In the genomic region with DNA sequence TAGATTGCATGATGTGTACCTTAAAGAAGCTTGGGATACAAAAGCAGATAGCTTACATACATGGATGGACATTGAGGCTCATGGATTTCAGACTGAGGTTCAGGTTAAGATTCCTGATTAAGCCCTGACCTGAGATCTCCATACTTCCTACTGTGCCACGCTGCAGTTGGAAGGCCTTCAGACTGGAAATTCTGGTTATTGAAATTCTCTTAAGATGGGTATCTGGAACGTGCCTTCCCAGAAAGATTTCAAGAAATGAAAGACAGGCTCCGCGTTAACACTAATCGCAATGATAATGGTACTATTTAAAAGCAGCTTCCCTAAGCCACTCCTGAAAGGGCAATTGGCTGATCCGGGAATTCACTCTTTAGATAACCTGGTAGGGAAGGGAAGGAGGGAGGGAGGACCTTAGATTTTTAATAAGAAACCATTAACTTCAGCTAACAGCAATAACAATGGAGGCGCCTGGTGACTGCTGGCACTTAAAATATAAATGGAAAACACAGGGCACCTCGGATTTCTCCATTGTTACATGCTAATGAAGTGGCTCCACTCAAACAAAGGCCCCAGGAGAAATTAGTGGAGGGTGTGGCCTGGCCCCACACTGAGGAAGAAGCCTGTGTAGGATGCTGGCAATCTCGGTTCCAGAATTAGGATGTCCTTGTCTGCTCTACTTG, we compare ENCODE assay signal across 22 cellular contexts. TPM values are rescaled to one million over a fixed set of nuclear protein-coding genes. Genes with fewer than 3 reads are reported as not detected.
A peak's percentile ranks its signal among the peaks of the same experiment; 100 is the strongest.
DNase-seq lines count a peak whose midpoint lies in the region; ATAC-seq, FAIRE-seq and TF ChIP-seq lines count a peak whose summit lies in the region.
"Had no signal": no experiment of that assay in that cellular context is flagged by ENCODE, and none has a peak within 500 bp of the region (broad histone marks: within the 10 kb centered on the region; RNA-seq: fewer than 3 reads in every experiment).

No MANE protein-coding gene starts in this region.

- no peak overlapping the region for H3K27ac Mint-ChIP-seq in activated CD4-positive, alpha-beta T cell treated with anti-CD3 and anti-CD28 coated beads, Interleukin-2, amount 10 ng/mL, durations not matched to agents 24 days and 14 days
- H3K27ac Mint-ChIP-seq: nephron progenitor cell had no signal

- H3K4me1 ChIP-seq in HepG2 (ENCODE audit: insufficient read depth, low read length) (peaks cover 21% of the 10 kb centered on the region), right lobe of liver (no peaks in the 10 kb centered on the region), iPS-18a (ENCODE audit: control insufficient read depth, low read depth, low read length) (peaks cover 33% of the 10 kb centered on the region)
- H3K4me1 ChIP-seq: A549, breast epithelium, vagina had no signal

- H3K9me3 ChIP-seq in HepG2 (ENCODE audit: low read length): no peaks in the 10 kb centered on the region
- no peaks in the 10 kb centered on the region for H3K9me3 ChIP-seq in right lobe of liver
- no peaks in the 10 kb centered on the region for H3K9me3 ChIP-seq in iPS-18a (ENCODE audit: control insufficient read depth, low read depth, low read length)
- H3K9me3 ChIP-seq: A549, breast epithelium, vagina had no signal

- in situ Hi-C loops in HepG2 (cut with HindIII; ENCODE audit: extremely low pct_ligation_motif_present, low pct_unique_long_range_greater_than_20kb): no loop called here

- CTCF ChIA-PET in HepG2 (lab: Yijun Ruan, JAX; ENCODE audit: low intra/inter-chr PET ratio, low total read pairs): no interaction called here

- no peak for DNase-seq in HepG2 (ENCODE audit: low spot score)
- no peak for DNase-seq in right lobe of liver
- peak; percentile 45 for DNase-seq in NCI-H748 treated with DMSO at 0.1 percent for 48 hours (lab: John Stamatoyannopoulos, UW)
- no peak for DNase-seq in NCI-H2196 treated with DMSO at 0.1 percent for 48 hours (lab: John Stamatoyannopoulos, UW; ENCODE audit: unreplicated experiment)
- no peak for DNase-seq in activated effector memory CD4-positive, alpha-beta T cell treated with anti-CD3 and anti-CD28 coated beads, Interleukin-2, amount 50 U/mL, for 16 hours
- DNase-seq in activated CD4-positive, alpha-beta T cell treated with anti-CD3 and anti-CD28 coated beads, Interleukin-2, amount 10 ng/mL, durations not matched to agents 24 days and 14 days: no peak
- DNase-seq: activated CD4-positive, alpha-beta T cell treated with anti-CD3 and anti-CD28 coated beads, Interleukin-2, amount 50 U/mL, for 1 hour; activated gamma-delta T cell; C1 segment of cervical spinal cord; cortex of kidney; KG1; NCI-H1048; nephron progenitor cell had no signal

- peak; percentile 36 for FAIRE-seq in HepG2 (lab: Jason Lieb, UNC)
- FAIRE-seq: A549, GM12892 had no signal

- no peak overlapping the region for H3K27ac ChIP-seq in HepG2 (ENCODE audit: extremely low read length, insufficient read depth, low read length)
- no peak overlapping the region for H3K27ac ChIP-seq in right lobe of liver
- H3K27ac ChIP-seq in iPS-18a (ENCODE audit: low read length): peak overlapping the region; percentile 87
- H3K27ac ChIP-seq: A549, breast epithelium, vagina had no signal

- WGBS in HepG2 (ENCODE audit: low lambda C conversion rate): 90% methylated on average over 9 of the region's 9 CpGs
- 74% methylated on average over 8 of the region's 9 CpGs for WGBS in right lobe of liver (ENCODE audit: insufficient coverage, low coverage, low lambda C conversion rate, missing lambda C conversion rate)

- H4K20me1 ChIP-seq in HepG2 (ENCODE audit: insufficient read depth, low read length): no peaks in the 10 kb centered on the region

- POLR2A ChIA-PET in HepG2 (lab: Yijun Ruan, JAX): no interaction called here

- no peak for TF ChIP-seq EP300 in HepG2 (IDR thresholded peaks at IDR 0.05; ENCODE audit: low read depth in 2 of 2, low read length in 2 of 2)
- TF ChIP-seq EP300 in HepG2 (CRISPR knock-in tag; IDR thresholded peaks at IDR 0.05; ENCODE audit: borderline replicate concordance): no peak

- no peak for TF ChIP-seq CTCF in HepG2 (CRISPR knock-in tag; IDR thresholded peaks at IDR 0.05)
- no peak for TF ChIP-seq CTCF in right lobe of liver (IDR thresholded peaks at IDR 0.05)

- ATAC-seq in HepG2 (no peak), right lobe of liver (no peak), HG02884 (IDR thresholded peaks at IDR 0.05; ENCODE audit: unreplicated experiment) (no peak)
- ATAC-seq: A549, HCT116, Right ventricle myocardium inferior had no signal

- no peak for TF ChIP-seq POLR2A in HepG2 (IDR thresholded peaks at IDR 0.05; ENCODE audit: insufficient read depth in 1 of 2, low read depth in 2 of 2, low read length in 2 of 2)
- TF ChIP-seq POLR2A in right lobe of liver (IDR thresholded peaks at IDR 0.05): no peak

- intact Hi-C loops in HepG2 (cut with micrococcal nuclease; ENCODE audit: unreplicated experiment): no loop called here
- intact Hi-C loops in right lobe of liver (cut with DNase I): no loop called here
- intact Hi-C loops in activated CD4-positive, alpha-beta T cell treated with anti-CD3 and anti-CD28 coated beads, Interleukin-2, amount 10 ng/mL, durations not matched to agents 24 days and 14 days (cut with micrococcal nuclease): no loop called here

- H3K27me3 ChIP-seq in HepG2 (ENCODE audit: control insufficient read depth in 1 of 2, insufficient read depth in 2 of 2, low read length in 2 of 2) (no peaks in the 10 kb centered on the region), right lobe of liver (no peaks in the 10 kb centered on the region), iPS-18a (ENCODE audit: control insufficient read depth, insufficient read depth, low read length) (no peaks in the 10 kb centered on the region)
- H3K27me3 ChIP-seq: breast epithelium, vagina had no signal

- H3K4me3 ChIP-seq in HepG2 (replicated peaks in 1 of 3; ENCODE audit: insufficient read depth in 1 of 3, low read depth in 2 of 3, low read length in 3 of 3): no peak overlapping the region
- no peak overlapping the region for H3K4me3 ChIP-seq in right lobe of liver
- H3K4me3 ChIP-seq in iPS-18a (ENCODE audit: low read length): peak overlapping the region; percentile 41
- H3K4me3 ChIP-seq: A549, breast epithelium, vagina had no signal

- no peak for TF ChIP-seq RAD21 in HepG2 (CRISPR knock-in tag; IDR thresholded peaks at IDR 0.05)

- no TSS peak for BruUV-seq in HepG2 (replicated peaks; lab: Mats Ljungman, UMichigan)

- no peaks in the 10 kb centered on the region for H3K36me3 ChIP-seq in HepG2 (replicated peaks in 1 of 2; ENCODE audit: control insufficient read depth in 1 of 2, insufficient read depth in 2 of 2, low read length in 2 of 2)
- no peaks in the 10 kb centered on the region for H3K36me3 ChIP-seq in right lobe of liver
- H3K36me3 ChIP-seq in iPS-18a (ENCODE audit: control insufficient read depth, low read depth, low read length): no peaks in the 10 kb centered on the region
- H3K36me3 ChIP-seq: breast epithelium, vagina had no signal

- H3K9me3 Mint-ChIP-seq in activated CD4-positive, alpha-beta T cell treated with anti-CD3 and anti-CD28 coated beads, Interleukin-2, amount 10 ng/mL, durations not matched to agents 24 days and 14 days: no peaks in the 10 kb centered on the region
- H3K9me3 Mint-ChIP-seq: nephron progenitor cell had no signal

- H3K9ac ChIP-seq in HepG2 (ENCODE audit: insufficient read depth, low read depth, low read length) (no peak overlapping the region), iPS-18a (ENCODE audit: low read length) (peak overlapping the region; percentile 44)

- H3K4me2 ChIP-seq in HepG2 (ENCODE audit: low read depth, low read length): no peak overlapping the region
- H3K4me2 ChIP-seq: A549 had no signal

- peaks cover 2% of the 10 kb centered on the region for H3K4me1 Mint-ChIP-seq in activated CD4-positive, alpha-beta T cell treated with anti-CD3 and anti-CD28 coated beads, Interleukin-2, amount 10 ng/mL, durations not matched to agents 24 days and 14 days

- no peak overlapping the region for H3K4me3 Mint-ChIP-seq in activated CD4-positive, alpha-beta T cell treated with anti-CD3 and anti-CD28 coated beads, Interleukin-2, amount 10 ng/mL, durations not matched to agents 24 days and 14 days
- H3K4me3 Mint-ChIP-seq: nephron progenitor cell had no signal

- H3K79me2 ChIP-seq in HepG2 (ENCODE audit: insufficient read depth, low read length): no peaks in the 10 kb centered on the region

- H2AFZ ChIP-seq in HepG2 (ENCODE audit: low read length): no peak overlapping the region

- no peaks in the 10 kb centered on the region for H3K27me3 Mint-ChIP-seq in activated CD4-positive, alpha-beta T cell treated with anti-CD3 and anti-CD28 coated beads, Interleukin-2, amount 10 ng/mL, durations not matched to agents 24 days and 14 days

- no peaks in the 10 kb centered on the region for H3K36me3 Mint-ChIP-seq in activated CD4-positive, alpha-beta T cell treated with anti-CD3 and anti-CD28 coated beads, Interleukin-2, amount 10 ng/mL, durations not matched to agents 24 days and 14 days (ENCODE audit: low read depth)

RNA-seq across cellular contexts. Expression of gene MTA3, which starts 22.6 kb away (rescaled TPM):
- 48.8 and 57.6 TPM in 2 replicates for total RNA-seq in HepG2 (2016; rRNA removed; fragmentation: Illumina TruSeq; extraction: Trizol)
- 39.9 and 45.9 TPM in 2 replicates for total RNA-seq in HepG2 (2016; cell fraction: cytosol; rRNA removed; fragmentation: Illumina TruSeq; extraction: Trizol; ENCODE audit: low read depth)
- 47.0 and 59.0 TPM in 2 replicates for total RNA-seq in HepG2 (2016; cell fraction: insoluble cytoplasmic fraction; rRNA removed; fragmentation: Illumina TruSeq; extraction: Trizol)
- total RNA-seq in HepG2 (2016; cell fraction: membrane; rRNA removed; fragmentation: Illumina TruSeq; extraction: Trizol): 58.3 and 61.7 TPM in 2 replicates
- total RNA-seq in HepG2 (2016; cell fraction: nucleus; rRNA removed; fragmentation: Illumina TruSeq; extraction: Trizol): 43.8 and 50.9 TPM in 2 replicates
- polyA plus RNA-seq in HepG2 (2011; rRNA removed): 63.9 and 77.8 TPM in 2 replicates
- 54.2 and 69.3 TPM in 2 replicates for polyA plus RNA-seq in HepG2 (2011; cell fraction: cytosol; rRNA removed)
- 41.4 and 43.8 TPM in 2 replicates for polyA plus RNA-seq in HepG2 (2011; cell fraction: nucleus; rRNA removed)
- 63.9 and 78.6 TPM in 2 replicates for polyA plus RNA-seq in HepG2 (2012)
- polyA plus RNA-seq in HepG2 (2016; cell fraction: cytosol; fragmentation: Illumina TruSeq; extraction: Trizol; ENCODE audit: low read depth): 42.6 and 42.8 TPM in 2 replicates
- 97.1 and 99.3 TPM in 2 replicates for polyA plus RNA-seq in HepG2 (2016; cell fraction: insoluble cytoplasmic fraction; fragmentation: Illumina TruSeq; extraction: Trizol; ENCODE audit: low read depth)
- polyA plus RNA-seq in HepG2 (2016; cell fraction: membrane; fragmentation: Illumina TruSeq; extraction: Trizol; ENCODE audit: low read depth): 64.5 and 75.8 TPM in 2 replicates
- 77.8 and 83.9 TPM in 2 replicates for polyA plus RNA-seq in HepG2 (2016; cell fraction: nucleus; fragmentation: Illumina TruSeq; extraction: Trizol; ENCODE audit: insufficient read depth, low read depth)
- 12.5 and 38.7 TPM in 2 replicates for polyA minus RNA-seq in HepG2 (2011; rRNA and poly(A)+ RNA removed; ENCODE audit: low replicate concordance)
- polyA minus RNA-seq in HepG2 (2011; cell fraction: cytosol; rRNA and poly(A)+ RNA removed): 31.0 and 41.1 TPM in 2 replicates
- polyA minus RNA-seq in HepG2 (2011; cell fraction: nucleus; rRNA and poly(A)+ RNA removed): 85.1 and 103 TPM in 2 replicates
- total RNA-seq in right lobe of liver: 10 to 100 TPM in 4 of 6 experiments, 1 to 10 TPM in 2; 6.3 to 13.0 (median 11.4) TPM
- 31.7 and 36.6 TPM in 2 replicates for total RNA-seq in activated CD4-positive, alpha-beta T cell treated with anti-CD3 and anti-CD28 coated beads, Interleukin-2, amount 10 ng/mL, durations not matched to agents 24 days and 14 days

RNA-seq across cellular contexts. Expression of gene KCNG3, which starts 52.1 kb away (rescaled TPM):
- total RNA-seq in HepG2 (2016; rRNA removed; fragmentation: Illumina TruSeq; extraction: Trizol): 4.8 and 5.2 TPM in 2 replicates
- 0.44 and 0.71 TPM in 2 replicates for total RNA-seq in HepG2 (2016; cell fraction: cytosol; rRNA removed; fragmentation: Illumina TruSeq; extraction: Trizol; ENCODE audit: low read depth)
- 4.2 and 5.9 TPM in 2 replicates for total RNA-seq in HepG2 (2016; cell fraction: insoluble cytoplasmic fraction; rRNA removed; fragmentation: Illumina TruSeq; extraction: Trizol)
- 2.2 and 2.3 TPM in 2 replicates for total RNA-seq in HepG2 (2016; cell fraction: membrane; rRNA removed; fragmentation: Illumina TruSeq; extraction: Trizol)
- total RNA-seq in HepG2 (2016; cell fraction: nucleus; rRNA removed; fragmentation: Illumina TruSeq; extraction: Trizol): 11.7 and 11.8 TPM in 2 replicates
- polyA plus RNA-seq in HepG2 (2011; rRNA removed): 2.7 and 2.8 TPM in 2 replicates
- 1.7 and 2.1 TPM in 2 replicates for polyA plus RNA-seq in HepG2 (2011; cell fraction: cytosol; rRNA removed)
- 4.4 and 4.7 TPM in 2 replicates for polyA plus RNA-seq in HepG2 (2011; cell fraction: nucleus; rRNA removed)
- 1.6 and 2.1 TPM in 2 replicates for polyA plus RNA-seq in HepG2 (2012)
- 0.23 and 0.29 TPM in 2 replicates for polyA plus RNA-seq in HepG2 (2016; cell fraction: cytosol; fragmentation: Illumina TruSeq; extraction: Trizol; ENCODE audit: low read depth)
- polyA plus RNA-seq in HepG2 (2016; cell fraction: insoluble cytoplasmic fraction; fragmentation: Illumina TruSeq; extraction: Trizol; ENCODE audit: low read depth): 2.7 and 3.2 TPM in 2 replicates
- polyA plus RNA-seq in HepG2 (2016; cell fraction: membrane; fragmentation: Illumina TruSeq; extraction: Trizol; ENCODE audit: low read depth): 0.87 and 1.0 TPM in 2 replicates
- 3.4 and 4.0 TPM in 2 replicates for polyA plus RNA-seq in HepG2 (2016; cell fraction: nucleus; fragmentation: Illumina TruSeq; extraction: Trizol; ENCODE audit: insufficient read depth, low read depth)
- 0.07 and 12.2 TPM in 2 replicates for polyA minus RNA-seq in HepG2 (2011; rRNA and poly(A)+ RNA removed; ENCODE audit: low replicate concordance)
- 7.5 and 7.8 TPM in 2 replicates for polyA minus RNA-seq in HepG2 (2011; cell fraction: cytosol; rRNA and poly(A)+ RNA removed)
- polyA minus RNA-seq in HepG2 (2011; cell fraction: nucleus; rRNA and poly(A)+ RNA removed): 22.9 and 23.8 TPM in 2 replicates
- total RNA-seq in right lobe of liver: under 1 TPM in 1 of 6 experiments, not detected in 5; 0.06 TPM
- 0.12 and 0.26 TPM in 2 replicates for total RNA-seq in activated CD4-positive, alpha-beta T cell treated with anti-CD3 and anti-CD28 coated beads, Interleukin-2, amount 10 ng/mL, durations not matched to agents 24 days and 14 days
- total RNA-seq: fibroblast of villous mesenchyme, Right ventricle myocardium inferior had no signal
